In the genomic region with DNA sequence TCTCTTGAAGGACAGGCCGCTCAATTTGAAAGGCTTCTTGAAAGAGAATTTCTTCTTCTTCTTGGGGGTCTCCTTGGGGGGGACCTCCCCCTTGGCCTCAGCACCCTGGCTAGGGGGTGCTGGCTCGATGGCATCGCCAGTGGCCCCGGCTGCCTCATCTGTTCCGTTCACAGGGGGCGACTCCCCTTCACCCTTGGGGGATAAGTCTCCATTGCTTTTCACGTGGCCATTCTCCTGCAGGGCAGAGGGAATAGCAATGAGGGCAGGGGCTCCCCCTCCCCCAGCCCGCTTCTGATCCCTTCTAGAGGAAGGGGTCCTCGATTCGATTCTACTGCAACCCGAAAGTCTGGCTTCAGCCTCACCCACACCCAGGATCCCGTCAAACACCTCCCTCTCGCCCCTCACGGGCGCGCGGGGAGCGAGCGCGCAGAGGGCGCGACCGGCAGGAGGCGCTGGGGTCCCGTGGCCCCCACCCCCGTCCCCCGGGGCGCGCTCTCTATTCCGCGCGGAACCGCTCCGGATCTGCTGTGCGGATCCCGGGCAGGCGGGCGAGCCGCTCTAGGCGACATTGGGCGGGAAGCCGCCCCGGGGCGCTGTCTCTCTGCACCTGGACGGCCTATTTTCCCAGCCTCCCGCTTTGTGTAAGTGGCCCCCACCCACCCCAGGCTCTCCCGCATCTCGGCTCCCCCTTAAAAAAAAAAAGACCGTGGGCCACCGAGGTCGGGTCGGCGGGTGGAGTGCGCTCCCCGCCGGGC, we compare ENCODE assay signal across 8 cellular contexts. TPM values are rescaled to one million over a fixed set of nuclear protein-coding genes. Genes with fewer than 3 reads are reported as not detected.
DNase-seq lines count a peak whose midpoint lies in the region; ATAC-seq lines count a peak whose summit lies in the region.

No MANE protein-coding gene starts in this region.

- no peaks in the 10 kb centered on the region for H3K27me3 ChIP-seq in esophagus (ENCODE audit: control insufficient read depth in 1 of 2, insufficient read depth in 2 of 2, low read length in 2 of 2)

- H3K9me3 Mint-ChIP-seq in naive B cell: no peaks in the 10 kb centered on the region

- H3K4me1 Mint-ChIP-seq in naive B cell: peaks cover 56 to 72% (median 63%) of the 10 kb centered on the region in 3 donors

- H3K36me3 Mint-ChIP-seq in naive B cell: peaks cover 9 to 17% of the 10 kb centered on the region in 2 donors

- peak overlapping the region; percentile 86 to 95 (median 91) for H3K4me3 Mint-ChIP-seq in naive B cell

- H3K27ac Mint-ChIP-seq in naive B cell: peak overlapping the region; percentile 22 to 94 (median 74)

- H3K27ac ChIP-seq in esophagus (ENCODE audit: low read depth in 2 of 2, low read length in 1 of 2) (no peak overlapping the region), substantia nigra (ENCODE audit: low read depth, low read length, poor library complexity, severe bottlenecking) (peak overlapping the region; percentile 100)

- ATAC-seq in GM19372 (IDR thresholded peaks at IDR 0.05; ENCODE audit: low read depth, unreplicated experiment) (peak; percentile 17), naive B cell (ENCODE audit: low read depth in 2 of 2) (peak; percentile 48 to 50), HG03460 (IDR thresholded peaks at IDR 0.05; ENCODE audit: unreplicated experiment) (no peak)

- H3K4me3 ChIP-seq in esophagus (ENCODE audit: low read depth in 1 of 2, low read length in 2 of 2): peak overlapping the region; percentile 50 to 52

- peak; percentile 39 for DNase-seq in Ammon's horn (ENCODE audit: low spot score)
- peak; percentile 7 to 44 for DNase-seq in NCI-H1930 (lab: John Stamatoyannopoulos, UW)
- DNase-seq in activated CD8-positive, alpha-beta memory T cell treated with anti-CD3 and anti-CD28 coated beads, Interleukin-2, amount 50 U/mL, for 48 hours: peak; percentile 83
- DNase-seq in naive B cell: peak; percentile 70
- peak in 35 of 49 donors; percentile 11 to 87 (median 40) for DNase-seq in substantia nigra (lab: John Stamatoyannopoulos, UW)

- peaks cover 13 to 23% of the 10 kb centered on the region in 2 donors for H3K36me3 ChIP-seq in esophagus (ENCODE audit: control insufficient read depth in 2 of 2, insufficient read depth in 2 of 2, low read length in 1 of 2)

- peaks cover 5 to 8% of the 10 kb centered on the region in 2 donors for H3K4me1 ChIP-seq in esophagus (ENCODE audit: control insufficient read depth in 2 of 2, insufficient read depth in 2 of 2, low read length in 1 of 2)

- H3K9me3 ChIP-seq in esophagus (ENCODE audit: control insufficient read depth in 2 of 2, insufficient read depth in 1 of 2, low read depth in 1 of 2, low read length in 1 of 2): no peaks in the 10 kb centered on the region

- WGBS in esophagus, 2 donors: 2 to 3% methylated on average over 54 to 56 of the region's 56 CpGs

- no peaks in the 10 kb centered on the region for H3K27me3 Mint-ChIP-seq in naive B cell

RNA-seq across cellular contexts. Expression of gene MARCKSL1, which starts 1.0 kb away (rescaled TPM):
- polyA plus RNA-seq in esophagus (1 to 10 TPM; 3.6 to 6.0 TPM), naive B cell (ENCODE audit: low read depth in 6 of 6) (100 to 1,000 TPM; 171 to 297 (median 207) TPM)

RNA-seq across cellular contexts. Expression of gene FAM229A, which starts 27.2 kb away (rescaled TPM):
- polyA plus RNA-seq in esophagus (1 to 10 TPM; 2.9 to 5.9 TPM), naive B cell (ENCODE audit: low read depth in 6 of 6) (1 to 10 TPM in 1 of 6 donors, under 1 TPM in 4, not detected in 1; 0.24 to 1.2 (median 0.53) TPM)

RNA-seq across cellular contexts. Expression of gene TSSK3, which starts 27.3 kb away (rescaled TPM):
- polyA plus RNA-seq in esophagus (under 1 TPM; 0.15 to 0.53 TPM), naive B cell (ENCODE audit: low read depth in 6 of 6) (1 to 10 TPM in 3 of 6 donors, under 1 TPM in 3; 0.30 to 4.8 (median 0.94) TPM)

RNA-seq across cellular contexts. Expression of gene HDAC1, which starts 43.2 kb away (rescaled TPM):
- polyA plus RNA-seq in esophagus (10 to 100 TPM; 43.8 to 90.3 TPM), naive B cell (ENCODE audit: low read depth in 6 of 6) (100 to 1,000 TPM; 179 to 253 (median 204) TPM)

RNA-seq across cellular contexts. Expression of gene BSDC1, which starts 59.2 kb away (rescaled TPM):
- polyA plus RNA-seq in esophagus: 10 to 100 TPM; 24.1 to 26.9 TPM
- polyA plus RNA-seq in naive B cell (ENCODE audit: low read depth in 6 of 6): 10 to 100 TPM; 22.8 to 66.7 (median 44.0) TPM

Comparison
In these comparisons a context has a peak if more than half of its experiments do, and no peak if none do; other contexts are left out.
1. DNase-seq: peak in every context shown above with its lines; median percentile 83 in activated CD8-positive, alpha-beta memory T cell treated with anti-CD3 and anti-CD28 coated beads, Interleukin-2, amount 50 U/mL, for 48 hours; 70 in naive B cell; 40 in substantia nigra; 39 in Ammon's horn; 26 in NCI-H1930.
2. RNA of gene MARCKSL1, which starts 1.0 kb away (polyA plus RNA-seq): 171 to 297 TPM in naive B cell; 3.6 to 6.0 TPM in esophagus; every median in the first group is over 10 times any median in the second.